1 cellular context compared by ENCODE assay signal in the genomic region with DNA sequence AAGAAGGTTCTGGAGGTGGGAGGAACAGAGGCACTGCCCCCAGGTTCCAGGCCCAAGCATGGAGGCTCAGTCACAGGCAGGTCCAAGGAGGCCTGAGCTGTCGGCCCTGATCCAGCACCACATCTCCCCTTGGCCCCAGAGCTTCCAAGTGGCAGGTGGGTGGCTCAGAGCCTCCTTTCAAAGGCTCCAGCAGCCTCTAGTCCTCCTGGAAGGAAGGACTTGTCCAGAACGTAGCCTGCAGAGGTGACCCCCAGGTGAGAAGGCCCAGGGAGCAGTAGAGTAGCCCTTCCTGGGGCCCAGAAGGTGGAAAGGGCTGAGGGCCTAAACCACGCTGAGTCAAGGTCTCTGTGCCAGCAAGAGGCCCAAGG.
TF ChIP-seq lines count a peak whose summit lies in the region.

No MANE protein-coding gene starts in this region.

TF ChIP-seq in HepG2, 621 proteins besides CTCF, POLR2A, EP300 and RAD21:
- TF ChIP-seq, protein P1, sequence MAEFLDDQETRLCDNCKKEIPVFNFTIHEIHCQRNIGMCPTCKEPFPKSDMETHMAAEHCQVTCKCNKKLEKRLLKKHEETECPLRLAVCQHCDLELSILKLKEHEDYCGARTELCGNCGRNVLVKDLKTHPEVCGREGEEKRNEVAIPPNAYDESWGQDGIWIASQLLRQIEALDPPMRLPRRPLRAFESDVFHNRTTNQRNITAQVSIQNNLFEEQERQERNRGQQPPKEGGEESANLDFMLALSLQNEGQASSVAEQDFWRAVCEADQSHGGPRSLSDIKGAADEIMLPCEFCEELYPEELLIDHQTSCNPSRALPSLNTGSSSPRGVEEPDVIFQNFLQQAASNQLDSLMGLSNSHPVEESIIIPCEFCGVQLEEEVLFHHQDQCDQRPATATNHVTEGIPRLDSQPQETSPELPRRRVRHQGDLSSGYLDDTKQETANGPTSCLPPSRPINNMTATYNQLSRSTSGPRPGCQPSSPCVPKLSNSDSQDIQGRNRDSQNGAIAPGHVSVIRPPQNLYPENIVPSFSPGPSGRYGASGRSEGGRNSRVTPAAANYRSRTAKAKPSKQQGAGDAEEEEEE (CRISPR knock-in tag; IDR thresholded peaks at IDR 0.05; ENCODE audit: borderline replicate concordance) = no peak
- TF ChIP-seq KDM5A (IDR thresholded peaks at IDR 0.05; ENCODE audit: borderline replicate concordance, low read length) = no peak
- no peak for TF ChIP-seq KDM1A (CRISPR knock-in tag; IDR thresholded peaks at IDR 0.05)
- peak; percentile 15 for TF ChIP-seq ZNF883 (CRISPR knock-in tag; IDR thresholded peaks at IDR 0.05; ENCODE audit: not compliant biosample characterization)
- TF ChIP-seq AGO2 (optimal IDR thresholded peaks at IDR 0.05; ENCODE audit: low read depth, low read length) = no peak
- peak; percentile 7 for TF ChIP-seq XRCC5 (optimal IDR thresholded peaks at IDR 0.05; ENCODE audit: low read length)
- peak; percentile 52; the same call in 1 of the 2 replicates for TF ChIP-seq NFKB2 (CRISPR knock-in tag; IDR thresholded peaks at IDR 0.05; ENCODE audit: borderline replicate concordance)
- no peak for TF ChIP-seq KLF12 (CRISPR knock-in tag; IDR thresholded peaks at IDR 0.05; ENCODE audit: borderline replicate concordance)
- no peak for TF ChIP-seq PCBP1 (IDR thresholded peaks at IDR 0.05; ENCODE audit: borderline replicate concordance, low read depth, low read length)
- TF ChIP-seq, protein P2, sequence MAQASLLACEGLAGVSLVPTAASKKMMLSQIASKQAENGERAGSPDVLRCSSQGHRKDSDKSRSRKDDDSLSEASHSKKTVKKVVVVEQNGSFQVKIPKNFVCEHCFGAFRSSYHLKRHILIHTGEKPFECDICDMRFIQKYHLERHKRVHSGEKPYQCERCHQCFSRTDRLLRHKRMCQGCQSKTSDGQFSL (CRISPR knock-in tag; IDR thresholded peaks at IDR 0.05) = no peak
- TF ChIP-seq, protein P3, sequence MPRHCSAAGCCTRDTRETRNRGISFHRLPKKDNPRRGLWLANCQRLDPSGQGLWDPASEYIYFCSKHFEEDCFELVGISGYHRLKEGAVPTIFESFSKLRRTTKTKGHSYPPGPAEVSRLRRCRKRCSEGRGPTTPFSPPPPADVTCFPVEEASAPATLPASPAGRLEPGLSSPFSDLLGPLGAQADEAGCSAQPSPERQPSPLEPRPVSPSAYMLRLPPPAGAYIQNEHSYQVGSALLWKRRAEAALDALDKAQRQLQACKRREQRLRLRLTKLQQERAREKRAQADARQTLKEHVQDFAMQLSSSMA (CRISPR knock-in tag; IDR thresholded peaks at IDR 0.05) = no peak
- TF ChIP-seq ZNF589 (CRISPR knock-in tag; conservative IDR thresholded peaks at IDR 0.05) = 0 out of 2 replicates have a peak, but pooled peaks have one; percentile 18
